Comparison of ENCODE assay signal across 17 cellular contexts in genomic region chr13:43293986-43294880, GRCh38.
"Had no signal": no experiment of that assay in that cellular context is flagged by ENCODE, and none has a peak within 500 bp of the region (broad histone marks: within the 10 kb centered on the region; RNA-seq: fewer than 3 reads in every experiment).

No MANE protein-coding gene starts in this region.

- H3K27me3 ChIP-seq: gastrocnemius medialis, heart right ventricle, neural progenitor cell, pancreas had no signal

- ATAC-seq: gastrocnemius medialis, heart right ventricle, lower lobe of right lung, pancreas, right cardiac atrium had no signal

- H2AFZ ChIP-seq: neural progenitor cell had no signal

- H3K4me2 ChIP-seq: neural progenitor cell, smooth muscle cell had no signal

- H3K4me1 ChIP-seq: lower lobe of right lung, neural progenitor cell, pancreas had no signal

- H3K9ac ChIP-seq: neural progenitor cell had no signal

- H3K4me3 ChIP-seq: gastrocnemius medialis, heart right ventricle, left ventricle myocardium inferior, lower lobe of right lung, neural progenitor cell, pancreas, smooth muscle cell had no signal

- FAIRE-seq: colon, endothelial cell of umbilical vein, pancreas had no signal

- H3K27ac ChIP-seq: gastrocnemius medialis, heart right ventricle, left ventricle myocardium inferior, lower lobe of right lung, neural progenitor cell, pancreas had no signal

- H3K9me3 ChIP-seq: gastrocnemius medialis, heart right ventricle, left ventricle myocardium inferior, lower lobe of right lung, pancreas had no signal

- H3K36me3 ChIP-seq: gastrocnemius medialis, heart right ventricle, left ventricle myocardium inferior, lower lobe of right lung, neural progenitor cell, pancreas had no signal

- DNase-seq: erythroblast; gastrocnemius medialis; heart right ventricle; islet precursor cell; left ventricle myocardium inferior; lower lobe of right lung; midbrain; nucleus accumbens; pancreas; right cardiac atrium; stimulated activated CD4-positive, alpha-beta T cell treated with anti-CD3 and anti-CD28 coated beads, Interleukin-2, amount 100 ng/mL, for 48 hours; stimulated activated naive CD4-positive, alpha-beta T cell treated with Interleukin-2 at 50 U/mL for 16 hours; trophoblast cell had no signal
